Comparison of ENCODE assay signal across 8 cellular contexts in the genomic region with DNA sequence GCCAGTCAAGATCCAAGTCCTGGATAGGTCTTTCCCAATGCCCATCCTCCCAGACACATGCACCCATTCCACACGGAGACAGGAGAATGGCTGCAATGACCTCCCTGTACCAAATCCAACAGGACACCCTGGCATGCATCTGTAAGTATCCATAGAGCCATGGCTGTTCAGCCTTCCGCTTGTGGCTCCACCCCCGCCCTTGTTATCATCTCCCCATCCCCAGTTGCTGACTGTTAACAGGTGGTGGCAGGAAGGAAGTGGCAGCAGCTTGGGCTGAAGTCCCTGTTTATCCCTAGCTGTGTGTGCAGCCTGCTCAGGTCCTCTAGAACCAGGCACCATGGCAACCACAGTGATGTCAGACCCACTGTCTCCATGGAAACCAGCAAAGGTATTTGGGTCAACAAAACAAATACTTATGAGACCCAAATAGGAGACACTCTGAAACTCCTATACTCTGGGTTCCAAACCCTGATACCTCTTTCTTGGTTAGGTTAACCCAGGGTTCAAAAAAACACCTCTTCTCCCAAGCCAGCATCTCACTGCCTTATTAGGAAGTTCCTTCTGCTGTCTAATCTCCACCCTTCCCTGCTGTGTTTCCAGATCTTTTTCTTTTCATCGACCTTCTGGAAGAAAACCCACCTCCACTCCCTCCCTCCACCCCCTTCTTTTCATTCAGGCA. TPM values are rescaled to one million over a fixed set of nuclear protein-coding genes. Genes with fewer than 3 reads are reported as not detected.
A peak's percentile ranks its signal among the peaks of the same experiment; 100 is the strongest.
DNase-seq lines count a peak whose midpoint lies in the region; FAIRE-seq and TF ChIP-seq lines count a peak whose summit lies in the region.

No MANE protein-coding gene starts in this region.

- no peak for FAIRE-seq in HTR-8/SVneo (lab: Jason Lieb, UNC)

- H3K27ac ChIP-seq in DOHH2 (ENCODE audit: low read depth, low read length) = peak overlapping the region; percentile 93
- H3K27ac ChIP-seq in dorsolateral prefrontal cortex = peak overlapping the region in 58 of 59 donors; percentile 14 to 95 (median 84)
- peak overlapping the region; percentile 86 for H3K27ac ChIP-seq in mesendoderm (ENCODE audit: low read depth, low read length)

- no peak overlapping the region for H2AK5ac ChIP-seq in mesendoderm (ENCODE audit: low read length)

- peaks cover 8% of the 10 kb centered on the region for H3F3A ChIP-seq in DOHH2 (ENCODE audit: control insufficient read depth, insufficient read depth)

- intact Hi-C loops in dorsolateral prefrontal cortex (cut with DNase I) = loop anchor here in 1 of 2 donors (2.0 kb wide), 1 partner anchor 18 kb away; the partner anchor contains the start of gene PMVK

- peaks cover 62% of the 10 kb centered on the region for H3K4me1 ChIP-seq in DOHH2 (ENCODE audit: control insufficient read depth, low read length)
- peaks cover 7% of the 10 kb centered on the region for H3K4me1 ChIP-seq in mesendoderm (ENCODE audit: control insufficient read depth, low read depth, low read length)

- peak overlapping the region; percentile 90 for H3K4me3 ChIP-seq in DOHH2 (ENCODE audit: low read length)
- peak overlapping the region; percentile 37 to 88 (median 69) for H3K4me3 ChIP-seq in dorsolateral prefrontal cortex
- H3K4me3 ChIP-seq in mesendoderm (ENCODE audit: low read length) = peak overlapping the region; percentile 67

- no peak overlapping the region for H2BK5ac ChIP-seq in mesendoderm (ENCODE audit: low read length)

- H2BK15ac ChIP-seq in mesendoderm (replicated peaks; ENCODE audit: low read depth) = no peak overlapping the region

- CTCF ChIA-PET in activated CD4-positive, alpha-beta T cell treated with anti-CD3 and anti-CD28 coated beads, Interleukin-2, amount 10 ng/mL, durations not matched to agents 7 days and 5 days (lab: Charles Lee) = interaction anchor here (0.5 to 2.6 kb wide), 13 partner anchors 9 to 1371 kb away, joined by 3 to 12 read pairs (median 4); partner anchors contain the start of genes ADAM15, CKS1B and PMVK

- no peak overlapping the region for H3K18ac ChIP-seq in mesendoderm (ENCODE audit: low read length)

- H4K8ac ChIP-seq in mesendoderm (ENCODE audit: low read depth, low read length) = no peak overlapping the region

- peaks cover 33% of the 10 kb centered on the region for H3K36me3 ChIP-seq in DOHH2 (ENCODE audit: control insufficient read depth, low read length)
- no peaks in the 10 kb centered on the region for H3K36me3 ChIP-seq in mesendoderm (ENCODE audit: control insufficient read depth, insufficient read depth, low read length)

- peak overlapping the region; percentile 96 for H3K27ac Mint-ChIP-seq in activated CD4-positive, alpha-beta T cell treated with anti-CD3 and anti-CD28 coated beads, Interleukin-2, amount 10 ng/mL, durations not matched to agents 7 days and 5 days

- H3K4ac ChIP-seq in mesendoderm (ENCODE audit: low read depth, low read length) = no peak overlapping the region

- H3K79me1 ChIP-seq in mesendoderm (ENCODE audit: low read length) = peaks cover 4% of the 10 kb centered on the region

- peaks cover 44% of the 10 kb centered on the region for H3K36me3 Mint-ChIP-seq in activated CD4-positive, alpha-beta T cell treated with anti-CD3 and anti-CD28 coated beads, Interleukin-2, amount 10 ng/mL, durations not matched to agents 7 days and 5 days (ENCODE audit: low read depth)

- H3K9me3 Mint-ChIP-seq in activated CD4-positive, alpha-beta T cell treated with anti-CD3 and anti-CD28 coated beads, Interleukin-2, amount 10 ng/mL, durations not matched to agents 7 days and 5 days = no peaks in the 10 kb centered on the region

- POLR2A ChIA-PET in activated CD4-positive, alpha-beta T cell treated with anti-CD3 and anti-CD28 coated beads, Interleukin-2, amount 10 ng/mL, durations not matched to agents 7 days and 5 days (lab: Charles Lee) = interaction anchor here (0.6 to 2.3 kb wide), 7 partner anchors 11 to 1034 kb away, joined by 3 to 7 read pairs (median 3); partner anchors contain the start of gene PMVK

- H3K4me3 Mint-ChIP-seq in activated CD4-positive, alpha-beta T cell treated with anti-CD3 and anti-CD28 coated beads, Interleukin-2, amount 10 ng/mL, durations not matched to agents 7 days and 5 days = peak overlapping the region; percentile 96

- no CpG with 5 or more reads among the region's 4 CpGs for WGBS in mesendoderm (ENCODE audit: extremely low coverage, insufficient coverage, low lambda C conversion rate)

- H2BK120ac ChIP-seq in mesendoderm (ENCODE audit: low read depth, low read length) = no peak overlapping the region

- H3K27me3 ChIP-seq in DOHH2 (ENCODE audit: control insufficient read depth, low read length) (no peaks in the 10 kb centered on the region), dorsolateral prefrontal cortex (no peaks in the 10 kb centered on the region), mesendoderm (ENCODE audit: insufficient read depth, low read length, poor library complexity) (no peaks in the 10 kb centered on the region)

- H4K20me1 ChIP-seq in DOHH2 (ENCODE audit: control insufficient read depth, insufficient read depth, low read depth, low read length) = no peaks in the 10 kb centered on the region

- no peaks in the 10 kb centered on the region for H3K27me3 Mint-ChIP-seq in activated CD4-positive, alpha-beta T cell treated with anti-CD3 and anti-CD28 coated beads, Interleukin-2, amount 10 ng/mL, durations not matched to agents 7 days and 5 days

- peaks cover 45% of the 10 kb centered on the region for H3K79me2 ChIP-seq in DOHH2 (ENCODE audit: control insufficient read depth, low read length)
- no peaks in the 10 kb centered on the region for H3K79me2 ChIP-seq in mesendoderm (ENCODE audit: control insufficient read depth, insufficient read depth, low read length)

- peak overlapping the region; percentile 81 for H3K4me2 ChIP-seq in DOHH2 (ENCODE audit: low read length)
- H3K4me2 ChIP-seq in mesendoderm (ENCODE audit: low read length) = peak overlapping the region; percentile 90

- H3K23ac ChIP-seq in mesendoderm (ENCODE audit: low read length) = no peak overlapping the region

- DNase-seq in HCEC 1CT (peak; percentile 37), NCI-H2171 treated with DMSO at 0.1 percent for 48 hours (lab: John Stamatoyannopoulos, UW) (peak; percentile 43), dorsolateral prefrontal cortex (peak in 9 of 10 donors; percentile 66 to 91 (median 82)), mesendoderm (peak; percentile 95), HTR-8/SVneo (ENCODE audit: insufficient read length, low spot score) (no peak)
- peak; percentile 97 for DNase-seq in activated CD4-positive, alpha-beta T cell treated with anti-CD3 and anti-CD28 coated beads, Interleukin-2, amount 10 ng/mL, durations not matched to agents 7 days and 5 days
- peak; percentile 34 to 69 for DNase-seq in stimulated activated CD8-positive, alpha-beta memory T cell treated with anti-CD3 and anti-CD28 coated beads, Interleukin-15, amount 100 ng/mL, for 4 hours (ENCODE audit: low read depth in 2 of 2)

- TF ChIP-seq CTCF in DOHH2 (IDR thresholded peaks at IDR 0.05; ENCODE audit: low read depth, low read length, poor library complexity, severe bottlenecking) = no peak
- no peak for TF ChIP-seq CTCF in dorsolateral prefrontal cortex (IDR thresholded peaks at IDR 0.05 in 54 of 56, conservative IDR thresholded peaks at IDR 0.05 in 2 of 56; ENCODE audit: low read depth in 1 of 56, partially characterized antibody in 56 of 56)

- H4K5ac ChIP-seq in mesendoderm (ENCODE audit: low read length) = no peak overlapping the region

- peak overlapping the region; percentile 85 for H3K9ac ChIP-seq in mesendoderm (ENCODE audit: low read length)

- no peak overlapping the region for H3K56ac ChIP-seq in mesendoderm (ENCODE audit: low read length)

- H3K9me3 ChIP-seq in DOHH2 (ENCODE audit: control insufficient read depth, insufficient read depth, low read length) = no peaks in the 10 kb centered on the region

- no peaks in the 10 kb centered on the region for H3K9me2 ChIP-seq in DOHH2 (replicated peaks; ENCODE audit: control insufficient read depth, low read length)

- peaks cover 86% of the 10 kb centered on the region for H3K4me1 Mint-ChIP-seq in activated CD4-positive, alpha-beta T cell treated with anti-CD3 and anti-CD28 coated beads, Interleukin-2, amount 10 ng/mL, durations not matched to agents 7 days and 5 days

RNA-seq across cellular contexts. Expression of gene PBXIP1, which starts 0.7 kb away (rescaled TPM):
- 10 to 100 TPM; 74.6 to 92.0 TPM for total RNA-seq in activated CD4-positive, alpha-beta T cell treated with anti-CD3 and anti-CD28 coated beads, Interleukin-2, amount 10 ng/mL, durations not matched to agents 7 days and 5 days
- 100 to 1,000 TPM in 54 of 120 experiments, 10 to 100 TPM in 66; 40.2 to 244 (median 96.9) TPM for total RNA-seq in dorsolateral prefrontal cortex
- 6.7 TPM for polyA plus RNA-seq in mesendoderm (2013, experiment 1 of 2)
- polyA plus RNA-seq in mesendoderm (2013, experiment 2 of 2) = 6.1 TPM

RNA-seq across cellular contexts. Expression of gene PYGO2, which starts 6.4 kb away (rescaled TPM):
- 10 to 100 TPM; 50.0 to 50.2 TPM for total RNA-seq in activated CD4-positive, alpha-beta T cell treated with anti-CD3 and anti-CD28 coated beads, Interleukin-2, amount 10 ng/mL, durations not matched to agents 7 days and 5 days
- total RNA-seq in dorsolateral prefrontal cortex = 10 to 100 TPM; 26.9 to 46.0 (median 33.8) TPM
- 20.1 TPM for polyA plus RNA-seq in mesendoderm (2013, experiment 1 of 2)
- polyA plus RNA-seq in mesendoderm (2013, experiment 2 of 2) = 18.8 TPM

RNA-seq across cellular contexts. Expression of gene SHC1, which starts 15.4 kb away (rescaled TPM):
- 100 to 1,000 TPM in 1 of 2 experiments, 10 to 100 TPM in 1; 75.1 to 104 TPM for total RNA-seq in activated CD4-positive, alpha-beta T cell treated with anti-CD3 and anti-CD28 coated beads, Interleukin-2, amount 10 ng/mL, durations not matched to agents 7 days and 5 days
- total RNA-seq in dorsolateral prefrontal cortex = 10 to 100 TPM; 19.6 to 84.4 (median 32.6) TPM
- 191 TPM for polyA plus RNA-seq in mesendoderm (2013, experiment 1 of 2)
- 190 TPM for polyA plus RNA-seq in mesendoderm (2013, experiment 2 of 2)

RNA-seq across cellular contexts. Expression of gene PMVK, which starts 18.7 kb away (rescaled TPM):
- 10 to 100 TPM; 25.7 to 40.2 TPM for total RNA-seq in activated CD4-positive, alpha-beta T cell treated with anti-CD3 and anti-CD28 coated beads, Interleukin-2, amount 10 ng/mL, durations not matched to agents 7 days and 5 days
- total RNA-seq in dorsolateral prefrontal cortex = 10 to 100 TPM; 28.0 to 64.2 (median 44.6) TPM
- 17.9 TPM for polyA plus RNA-seq in mesendoderm (2013, experiment 1 of 2)
- polyA plus RNA-seq in mesendoderm (2013, experiment 2 of 2) = 17.8 TPM

RNA-seq across cellular contexts. Expression of gene CKS1B, which starts 19.3 kb away (rescaled TPM):
- 100 to 1,000 TPM; 147 to 157 TPM for total RNA-seq in activated CD4-positive, alpha-beta T cell treated with anti-CD3 and anti-CD28 coated beads, Interleukin-2, amount 10 ng/mL, durations not matched to agents 7 days and 5 days
- 10 to 100 TPM in 89 of 120 experiments, 1 to 10 TPM in 31; 4.1 to 21.6 (median 11.6) TPM for total RNA-seq in dorsolateral prefrontal cortex
- polyA plus RNA-seq in mesendoderm (2013, experiment 1 of 2) = 618 TPM
- polyA plus RNA-seq in mesendoderm (2013, experiment 2 of 2) = 617 TPM
